Comparison of ENCODE assay signal across 1 cellular context in the genomic region with DNA sequence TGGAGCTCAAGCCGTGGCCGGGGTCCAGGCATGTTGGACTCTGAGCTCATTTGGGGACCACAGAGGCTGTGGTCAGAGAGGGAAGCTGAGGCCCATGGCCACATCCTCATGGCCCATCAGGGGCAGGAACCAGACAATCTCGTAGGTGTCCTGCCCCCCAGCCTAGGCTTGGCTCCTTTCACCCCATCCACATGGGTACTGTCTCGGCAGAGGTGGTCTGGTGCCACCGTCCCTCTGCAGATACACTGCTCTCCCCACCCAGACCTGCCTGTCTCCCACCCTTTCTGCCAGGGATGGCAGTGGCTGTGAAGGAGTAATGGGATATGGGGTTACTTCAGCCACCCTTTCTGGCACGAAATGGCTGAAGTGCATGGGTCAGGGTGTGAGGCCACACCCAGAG.
TF ChIP-seq lines count a peak whose summit lies in the region.

No MANE protein-coding gene starts in this region.

TF ChIP-seq in WTC11, 78 proteins besides CTCF, POLR2A, EP300 and RAD21 (continued from another document):
- TF ChIP-seq, protein P1, sequence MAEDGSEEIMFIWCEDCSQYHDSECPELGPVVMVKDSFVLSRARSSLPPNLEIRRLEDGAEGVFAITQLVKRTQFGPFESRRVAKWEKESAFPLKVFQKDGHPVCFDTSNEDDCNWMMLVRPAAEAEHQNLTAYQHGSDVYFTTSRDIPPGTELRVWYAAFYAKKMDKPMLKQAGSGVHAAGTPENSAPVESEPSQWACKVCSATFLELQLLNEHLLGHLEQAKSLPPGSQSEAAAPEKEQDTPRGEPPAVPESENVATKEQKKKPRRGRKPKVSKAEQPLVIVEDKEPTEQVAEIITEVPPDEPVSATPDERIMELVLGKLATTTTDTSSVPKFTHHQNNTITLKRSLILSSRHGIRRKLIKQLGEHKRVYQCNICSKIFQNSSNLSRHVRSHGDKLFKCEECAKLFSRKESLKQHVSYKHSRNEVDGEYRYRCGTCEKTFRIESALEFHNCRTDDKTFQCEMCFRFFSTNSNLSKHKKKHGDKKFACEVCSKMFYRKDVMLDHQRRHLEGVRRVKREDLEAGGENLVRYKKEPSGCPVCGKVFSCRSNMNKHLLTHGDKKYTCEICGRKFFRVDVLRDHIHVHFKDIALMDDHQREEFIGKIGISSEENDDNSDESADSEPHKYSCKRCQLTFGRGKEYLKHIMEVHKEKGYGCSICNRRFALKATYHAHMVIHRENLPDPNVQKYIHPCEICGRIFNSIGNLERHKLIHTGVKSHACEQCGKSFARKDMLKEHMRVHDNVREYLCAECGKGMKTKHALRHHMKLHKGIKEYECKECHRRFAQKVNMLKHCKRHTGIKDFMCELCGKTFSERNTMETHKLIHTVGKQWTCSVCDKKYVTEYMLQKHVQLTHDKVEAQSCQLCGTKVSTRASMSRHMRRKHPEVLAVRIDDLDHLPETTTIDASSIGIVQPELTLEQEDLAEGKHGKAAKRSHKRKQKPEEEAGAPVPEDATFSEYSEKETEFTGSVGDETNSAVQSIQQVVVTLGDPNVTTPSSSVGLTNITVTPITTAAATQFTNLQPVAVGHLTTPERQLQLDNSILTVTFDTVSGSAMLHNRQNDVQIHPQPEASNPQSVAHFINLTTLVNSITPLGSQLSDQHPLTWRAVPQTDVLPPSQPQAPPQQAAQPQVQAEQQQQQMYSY (CRISPR knock-in tag; IDR thresholded peaks at IDR 0.05), result no peak
- TF ChIP-seq, protein P2, sequence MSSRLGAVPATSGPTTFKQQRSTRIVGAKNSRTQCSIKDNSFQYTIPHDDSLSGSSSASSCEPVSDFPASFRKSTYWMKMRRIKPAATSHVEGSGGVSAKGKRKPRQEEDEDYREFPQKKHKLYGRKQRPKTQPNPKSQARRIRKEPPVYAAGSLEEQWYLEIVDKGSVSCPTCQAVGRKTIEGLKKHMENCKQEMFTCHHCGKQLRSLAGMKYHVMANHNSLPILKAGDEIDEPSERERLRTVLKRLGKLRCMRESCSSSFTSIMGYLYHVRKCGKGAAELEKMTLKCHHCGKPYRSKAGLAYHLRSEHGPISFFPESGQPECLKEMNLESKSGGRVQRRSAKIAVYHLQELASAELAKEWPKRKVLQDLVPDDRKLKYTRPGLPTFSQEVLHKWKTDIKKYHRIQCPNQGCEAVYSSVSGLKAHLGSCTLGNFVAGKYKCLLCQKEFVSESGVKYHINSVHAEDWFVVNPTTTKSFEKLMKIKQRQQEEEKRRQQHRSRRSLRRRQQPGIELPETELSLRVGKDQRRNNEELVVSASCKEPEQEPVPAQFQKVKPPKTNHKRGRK (CRISPR knock-in tag; IDR thresholded peaks at IDR 0.05; ENCODE audit: borderline replicate concordance), result no peak
- TF ChIP-seq FOXJ3 (CRISPR knock-in tag; IDR thresholded peaks at IDR 0.05; ENCODE audit: borderline replicate concordance) (no peak), FOXK1 (CRISPR knock-in tag; IDR thresholded peaks at IDR 0.05) (no peak), NFE2L1 (CRISPR knock-in tag; IDR thresholded peaks at IDR 0.05) (no peak), HMGA2 (CRISPR knock-in tag; IDR thresholded peaks at IDR 0.05) (no peak), TCF7 (CRISPR knock-in tag; IDR thresholded peaks at IDR 0.05; ENCODE audit: low read depth) (no peak), STAT6 (CRISPR knock-in tag; conservative IDR thresholded peaks at IDR 0.05; ENCODE audit: low read depth) (no peak), ZNF396 (CRISPR knock-in tag; IDR thresholded peaks at IDR 0.05; ENCODE audit: borderline replicate concordance) (no peak)
- TF ChIP-seq, protein P3, sequence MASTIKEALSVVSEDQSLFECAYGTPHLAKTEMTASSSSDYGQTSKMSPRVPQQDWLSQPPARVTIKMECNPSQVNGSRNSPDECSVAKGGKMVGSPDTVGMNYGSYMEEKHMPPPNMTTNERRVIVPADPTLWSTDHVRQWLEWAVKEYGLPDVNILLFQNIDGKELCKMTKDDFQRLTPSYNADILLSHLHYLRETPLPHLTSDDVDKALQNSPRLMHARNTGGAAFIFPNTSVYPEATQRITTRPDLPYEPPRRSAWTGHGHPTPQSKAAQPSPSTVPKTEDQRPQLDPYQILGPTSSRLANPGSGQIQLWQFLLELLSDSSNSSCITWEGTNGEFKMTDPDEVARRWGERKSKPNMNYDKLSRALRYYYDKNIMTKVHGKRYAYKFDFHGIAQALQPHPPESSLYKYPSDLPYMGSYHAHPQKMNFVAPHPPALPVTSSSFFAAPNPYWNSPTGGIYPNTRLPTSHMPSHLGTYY (CRISPR knock-in tag; IDR thresholded peaks at IDR 0.05), result no peak
- TF ChIP-seq, protein P4, sequence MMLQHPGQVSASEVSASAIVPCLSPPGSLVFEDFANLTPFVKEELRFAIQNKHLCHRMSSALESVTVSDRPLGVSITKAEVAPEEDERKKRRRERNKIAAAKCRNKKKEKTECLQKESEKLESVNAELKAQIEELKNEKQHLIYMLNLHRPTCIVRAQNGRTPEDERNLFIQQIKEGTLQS (CRISPR knock-in tag; conservative IDR thresholded peaks at IDR 0.05), result no peak
- TF ChIP-seq, protein P5, sequence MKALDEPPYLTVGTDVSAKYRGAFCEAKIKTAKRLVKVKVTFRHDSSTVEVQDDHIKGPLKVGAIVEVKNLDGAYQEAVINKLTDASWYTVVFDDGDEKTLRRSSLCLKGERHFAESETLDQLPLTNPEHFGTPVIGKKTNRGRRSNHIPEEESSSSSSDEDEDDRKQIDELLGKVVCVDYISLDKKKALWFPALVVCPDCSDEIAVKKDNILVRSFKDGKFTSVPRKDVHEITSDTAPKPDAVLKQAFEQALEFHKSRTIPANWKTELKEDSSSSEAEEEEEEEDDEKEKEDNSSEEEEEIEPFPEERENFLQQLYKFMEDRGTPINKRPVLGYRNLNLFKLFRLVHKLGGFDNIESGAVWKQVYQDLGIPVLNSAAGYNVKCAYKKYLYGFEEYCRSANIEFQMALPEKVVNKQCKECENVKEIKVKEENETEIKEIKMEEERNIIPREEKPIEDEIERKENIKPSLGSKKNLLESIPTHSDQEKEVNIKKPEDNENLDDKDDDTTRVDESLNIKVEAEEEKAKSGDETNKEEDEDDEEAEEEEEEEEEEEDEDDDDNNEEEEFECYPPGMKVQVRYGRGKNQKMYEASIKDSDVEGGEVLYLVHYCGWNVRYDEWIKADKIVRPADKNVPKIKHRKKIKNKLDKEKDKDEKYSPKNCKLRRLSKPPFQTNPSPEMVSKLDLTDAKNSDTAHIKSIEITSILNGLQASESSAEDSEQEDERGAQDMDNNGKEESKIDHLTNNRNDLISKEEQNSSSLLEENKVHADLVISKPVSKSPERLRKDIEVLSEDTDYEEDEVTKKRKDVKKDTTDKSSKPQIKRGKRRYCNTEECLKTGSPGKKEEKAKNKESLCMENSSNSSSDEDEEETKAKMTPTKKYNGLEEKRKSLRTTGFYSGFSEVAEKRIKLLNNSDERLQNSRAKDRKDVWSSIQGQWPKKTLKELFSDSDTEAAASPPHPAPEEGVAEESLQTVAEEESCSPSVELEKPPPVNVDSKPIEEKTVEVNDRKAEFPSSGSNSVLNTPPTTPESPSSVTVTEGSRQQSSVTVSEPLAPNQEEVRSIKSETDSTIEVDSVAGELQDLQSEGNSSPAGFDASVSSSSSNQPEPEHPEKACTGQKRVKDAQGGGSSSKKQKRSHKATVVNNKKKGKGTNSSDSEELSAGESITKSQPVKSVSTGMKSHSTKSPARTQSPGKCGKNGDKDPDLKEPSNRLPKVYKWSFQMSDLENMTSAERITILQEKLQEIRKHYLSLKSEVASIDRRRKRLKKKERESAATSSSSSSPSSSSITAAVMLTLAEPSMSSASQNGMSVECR (CRISPR knock-in tag; IDR thresholded peaks at IDR 0.05; ENCODE audit: borderline replicate concordance), result no peak
- TF ChIP-seq, protein P6, sequence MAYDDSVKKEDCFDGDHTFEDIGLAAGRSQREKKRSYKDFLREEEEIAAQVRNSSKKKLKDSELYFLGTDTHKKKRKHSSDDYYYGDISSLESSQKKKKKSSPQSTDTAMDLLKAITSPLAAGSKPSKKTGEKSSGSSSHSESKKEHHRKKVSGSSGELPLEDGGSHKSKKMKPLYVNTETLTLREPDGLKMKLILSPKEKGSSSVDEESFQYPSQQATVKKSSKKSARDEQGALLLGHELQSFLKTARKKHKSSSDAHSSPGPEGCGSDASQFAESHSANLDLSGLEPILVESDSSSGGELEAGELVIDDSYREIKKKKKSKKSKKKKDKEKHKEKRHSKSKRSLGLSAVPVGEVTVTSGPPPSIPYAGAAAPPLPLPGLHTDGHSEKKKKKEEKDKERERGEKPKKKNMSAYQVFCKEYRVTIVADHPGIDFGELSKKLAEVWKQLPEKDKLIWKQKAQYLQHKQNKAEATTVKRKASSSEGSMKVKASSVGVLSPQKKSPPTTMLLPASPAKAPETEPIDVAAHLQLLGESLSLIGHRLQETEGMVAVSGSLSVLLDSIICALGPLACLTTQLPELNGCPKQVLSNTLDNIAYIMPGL (CRISPR knock-in tag; IDR thresholded peaks at IDR 0.05), result no peak
